Comparison of ENCODE assay signal across 22 cellular contexts in genomic region chrX:12993823-12994222, GRCh38. TPM values are rescaled to one million over a fixed set of nuclear protein-coding genes. Genes with fewer than 3 reads are reported as not detected.
"Had no signal": no experiment of that assay in that cellular context is flagged by ENCODE, and none has a peak within 500 bp of the region (broad histone marks: within the 10 kb centered on the region; RNA-seq: fewer than 3 reads in every experiment).

No MANE protein-coding gene starts in this region.

- H3K4me3 ChIP-seq: heart right ventricle, right lobe of liver, suprapubic skin had no signal

- H3K27ac ChIP-seq: heart right ventricle, parathyroid adenoma, right lobe of liver, suprapubic skin had no signal

- H3K27me3 ChIP-seq: right lobe of liver, suprapubic skin had no signal

- H3K27me3 Mint-ChIP-seq: activated CD4-positive, alpha-beta T cell treated with anti-CD3 and anti-CD28 coated beads, Interleukin-2, amount 10 ng/mL, durations not matched to agents 24 days and 14 days; activated naive CD8-positive, alpha-beta T cell treated with anti-CD3 and anti-CD28 coated beads, Interleukin-2, amount 10 ng/mL, durations not matched to agents 7 days and 5 days; brain; stimulated activated naive CD8-positive, alpha-beta T cell treated with anti-CD3 and anti-CD28 coated beads, Interleukin-15, Interleukin-2, amounts not matched to agents 100 ng/mL and 50 ng/mL, for 24 hours had no signal

- H3K9me3 ChIP-seq: heart right ventricle, right lobe of liver, suprapubic skin had no signal

- H3K36me3 Mint-ChIP-seq: brain; natural killer cell treated with Interleukin-12 subunit alpha and Interleukin-12 subunit beta and Interleukin-15 and Interleukin-18, amount 100 ng/mL, for 72 hours had no signal

- H3K36me3 ChIP-seq: heart right ventricle, right lobe of liver, suprapubic skin had no signal

- H3K4me1 ChIP-seq: parathyroid adenoma had no signal

- H3K9me3 Mint-ChIP-seq: activated CD4-positive, alpha-beta T cell treated with anti-CD3 and anti-CD28 coated beads, Interleukin-2, amount 10 ng/mL, durations not matched to agents 24 days and 14 days; activated naive CD8-positive, alpha-beta T cell treated with anti-CD3 and anti-CD28 coated beads, Interleukin-2, amount 10 ng/mL, durations not matched to agents 7 days and 5 days; activated T-cell treated with anti-CD3 and anti-CD28 coated beads, Interleukin-2, amount 50 U/mL, for 24 hours; natural killer cell treated with Interleukin-12 subunit alpha and Interleukin-12 subunit beta and Interleukin-15 and Interleukin-18, amount 100 ng/mL, for 72 hours; stimulated activated naive CD8-positive, alpha-beta T cell treated with anti-CD3 and anti-CD28 coated beads, Interleukin-15, Interleukin-2, amounts not matched to agents 100 ng/mL and 50 ng/mL, for 24 hours had no signal

- DNase-seq: activated CD4-positive, alpha-beta T cell treated with anti-CD3 and anti-CD28 coated beads, Interleukin-2, amount 10 ng/mL, durations not matched to agents 24 days and 14 days; activated CD8-positive, alpha-beta T cell treated with anti-CD3 and anti-CD28 coated beads, Interleukin-2, amount 10 ng/mL, durations not matched to agents 7 days and 5 days; activated effector memory CD4-positive, alpha-beta T cell treated with Interleukin-2 at 50 U/mL for 16 hours; activated naive CD8-positive, alpha-beta T cell treated with anti-CD3 and anti-CD28 coated beads, Interleukin-2, amount 10 ng/mL, durations not matched to agents 7 days and 5 days; activated T-cell treated with anti-CD3 and anti-CD28 coated beads, Interleukin-2, amount 50 U/mL, for 24 hours; amygdala; caudate nucleus; heart right ventricle; right lobe of liver; stimulated activated CD4-positive, alpha-beta T cell treated with anti-CD3 and anti-CD28 coated beads, Interleukin-15, amount 100 ng/mL, for 24 hours; stimulated activated CD4-positive, alpha-beta T cell treated with anti-CD3 and anti-CD28 coated beads, Interleukin-2, amount 100 ng/mL, for 48 hours; T-helper 1 cell; T1000; trophoblast cell had no signal

- H3K4me3 Mint-ChIP-seq: activated CD4-positive, alpha-beta T cell treated with anti-CD3 and anti-CD28 coated beads, Interleukin-2, amount 10 ng/mL, durations not matched to agents 24 days and 14 days; activated CD8-positive, alpha-beta T cell treated with anti-CD3 and anti-CD28 coated beads, Interleukin-2, amount 10 ng/mL, durations not matched to agents 7 days and 5 days; activated naive CD8-positive, alpha-beta T cell treated with anti-CD3 and anti-CD28 coated beads, Interleukin-2, amount 10 ng/mL, durations not matched to agents 7 days and 5 days; activated T-cell treated with anti-CD3 and anti-CD28 coated beads, Interleukin-2, amount 50 U/mL, for 24 hours; brain; natural killer cell treated with Interleukin-12 subunit alpha and Interleukin-12 subunit beta and Interleukin-15 and Interleukin-18, amount 100 ng/mL, for 72 hours; stimulated activated naive CD8-positive, alpha-beta T cell treated with anti-CD3 and anti-CD28 coated beads, Interleukin-15, Interleukin-2, amounts not matched to agents 100 ng/mL and 50 ng/mL, for 24 hours had no signal

- ATAC-seq: activated CD8-positive, alpha-beta T cell treated with anti-CD3 and anti-CD28 coated beads, Interleukin-2, amount 10 ng/mL, durations not matched to agents 7 days and 5 days; heart right ventricle; natural killer cell treated with Interleukin-12 subunit alpha and Interleukin-12 subunit beta and Interleukin-15 and Interleukin-18, amount 100 ng/mL, for 72 hours; right lobe of liver had no signal

- H3K27ac Mint-ChIP-seq: activated CD4-positive, alpha-beta T cell treated with anti-CD3 and anti-CD28 coated beads, Interleukin-2, amount 10 ng/mL, durations not matched to agents 24 days and 14 days; activated CD8-positive, alpha-beta T cell treated with anti-CD3 and anti-CD28 coated beads, Interleukin-2, amount 10 ng/mL, durations not matched to agents 7 days and 5 days; activated naive CD8-positive, alpha-beta T cell treated with anti-CD3 and anti-CD28 coated beads, Interleukin-2, amount 10 ng/mL, durations not matched to agents 7 days and 5 days; activated T-cell treated with anti-CD3 and anti-CD28 coated beads, Interleukin-2, amount 50 U/mL, for 24 hours; natural killer cell treated with Interleukin-12 subunit alpha and Interleukin-12 subunit beta and Interleukin-15 and Interleukin-18, amount 100 ng/mL, for 72 hours; stimulated activated naive CD8-positive, alpha-beta T cell treated with anti-CD3 and anti-CD28 coated beads, Interleukin-15, Interleukin-2, amounts not matched to agents 100 ng/mL and 50 ng/mL, for 24 hours had no signal

RNA-seq across cellular contexts. Expression of gene FAM9C, which starts 50.6 kb away (rescaled TPM):
- total RNA-seq: activated CD4-positive, alpha-beta T cell treated with anti-CD3 and anti-CD28 coated beads, Interleukin-2, amount 10 ng/mL, durations not matched to agents 24 days and 14 days; activated CD8-positive, alpha-beta T cell treated with anti-CD3 and anti-CD28 coated beads, Interleukin-2, amount 10 ng/mL, durations not matched to agents 7 days and 5 days; activated naive CD8-positive, alpha-beta T cell treated with anti-CD3 and anti-CD28 coated beads, Interleukin-2, amount 10 ng/mL, durations not matched to agents 7 days and 5 days; esophagus mucosa; lower leg skin; mesenteric fat pad; natural killer cell treated with Interleukin-12 subunit alpha and Interleukin-12 subunit beta and Interleukin-15 and Interleukin-18, amount 100 ng/mL, for 72 hours; right lobe of liver; suprapubic skin had no signal
